Comparison of ENCODE assay signal across 8 cellular contexts in genomic region chr3:142144587-142144986, GRCh38. TPM values are rescaled to one million over a fixed set of nuclear protein-coding genes. Genes with fewer than 3 reads are reported as not detected.
DNase-seq lines count a peak whose midpoint lies in the region; ATAC-seq, FAIRE-seq and TF ChIP-seq lines count a peak whose summit lies in the region.
"Not testable (repeated sequence)": the region's sequence is repeated elsewhere in the genome, so short reads cannot be mapped to it uniquely, and the experiment has no call there.

No MANE protein-coding gene starts in this region.

- intact Hi-C loops in K562 (cut with micrococcal nuclease): not testable (repeated sequence)

- H3K4me3 ChIP-seq in DND-41 (ENCODE audit: low read depth in 1 of 2, low read length in 2 of 2) (peak overlapping the region in 1 of 2 experiments; percentile 25; a peak in 1 of 4 replicates), Loucy (ENCODE audit: low read length, poor library complexity, severe bottlenecking) (peak overlapping the region; percentile 39), keratinocyte (ENCODE audit: control insufficient read depth in 2 of 3, extremely low read depth in 1 of 3, insufficient read depth in 2 of 3, low read depth in 1 of 3, low read length in 3 of 3) (peak overlapping the region in 1 of 3 experiments; percentile 0)
- not testable (repeated sequence) for H3K4me3 ChIP-seq in K562; epithelial cell of esophagus (ENCODE audit: low read length); smooth muscle cell

- H3K27ac ChIP-seq in DND-41 (ENCODE audit: low read length): 0 out of 2 replicates have a peak overlapping the region, but pooled peaks have one; percentile 12
- H3K27ac ChIP-seq in RWPE1: peak overlapping the region; percentile 56
- H3K27ac ChIP-seq in K562 (ENCODE audit: extremely low read depth, low read depth, low read length); foreskin keratinocyte; smooth muscle cell (ENCODE audit: low read depth): not testable (repeated sequence)
- H3K27ac ChIP-seq in keratinocyte (ENCODE audit: control insufficient read depth, insufficient read depth, low read length): peak overlapping the region; percentile 38

- not testable (repeated sequence) for H3K9ac ChIP-seq in DND-41 (ENCODE audit: low read depth, low read length); K562 (ENCODE audit: insufficient read depth in 1 of 2, low read depth in 2 of 2, low read length in 2 of 2); keratinocyte (ENCODE audit: control insufficient read depth, extremely low read depth, insufficient read depth, low read length); smooth muscle cell (ENCODE audit: low read depth)
- H3K9ac ChIP-seq in Loucy (ENCODE audit: low read depth, low read length, poor library complexity, severe bottlenecking): peak overlapping the region; percentile 7

- not testable (repeated sequence) for FAIRE-seq in K562 (lab: Jason Lieb, UNC); keratinocyte (lab: Jason Lieb, UNC)

- dilution Hi-C loops in keratinocyte (cut with MboI; ENCODE audit: extremely low pct_ligation_motif_present, low sequenced_read_pairs): not testable (repeated sequence)

- H3K4me1 ChIP-seq in DND-41 (ENCODE audit: insufficient read depth, low read length) (peaks cover 44% of the 10 kb centered on the region), Loucy (ENCODE audit: insufficient read depth, low read length, poor library complexity, severe bottlenecking) (peaks cover 33% of the 10 kb centered on the region), foreskin keratinocyte (peaks cover 17% of the 10 kb centered on the region), keratinocyte (ENCODE audit: control insufficient read depth, extremely low read depth, insufficient read depth, low read length) (peaks cover 25% of the 10 kb centered on the region)
- H3K4me1 ChIP-seq in K562 (replicated peaks in 1 of 2; ENCODE audit: control insufficient read depth in 2 of 2, insufficient read depth in 2 of 2, low read length in 2 of 2); smooth muscle cell (ENCODE audit: low read depth): not testable (repeated sequence)

- H3K9me2 ChIP-seq in Loucy (replicated peaks; ENCODE audit: low read depth, low read length): not testable (repeated sequence)

- not testable (repeated sequence) for DNase-seq in DND-41; RWPE1 (ENCODE audit: low spot score); keratinocyte (ENCODE audit: low read depth, low spot score); smooth muscle cell (lab: John Stamatoyannopoulos, UW; ENCODE audit: unreplicated experiment)
- DNase-seq in K562 (ENCODE audit: extremely low read depth in 1 of 4, low spot score in 3 of 4) (peak in 1 of 4 experiments; percentile 33), epithelial cell of esophagus (ENCODE audit: low read depth) (peak; percentile 52), foreskin keratinocyte (peak in 1 of 2 donors; percentile 37)

- in situ Hi-C loops in K562 (cut with MboI): not testable (repeated sequence)

- H2AFZ ChIP-seq in DND-41 (ENCODE audit: low read depth, low read length); Loucy (ENCODE audit: low read length); smooth muscle cell (ENCODE audit: low read depth): not testable (repeated sequence)
- H2AFZ ChIP-seq in K562 (ENCODE audit: low read depth, low read length): peak overlapping the region; percentile 28; the same call in 1 of the 2 replicates
- peak overlapping the region; percentile 0 for H2AFZ ChIP-seq in keratinocyte (ENCODE audit: control insufficient read depth, low read length)

- POLR2A ChIA-PET in RWPE1 (lab: Yijun Ruan, JAX; ENCODE audit: low non-redundant PET): not testable (repeated sequence)
- POLR2A ChIA-PET in K562 (lab: Yijun Ruan, JAX): interaction anchor here (0.6 to 0.7 kb wide), 3 partner anchors 300 to 801 kb away, joined by 3 read pairs; no protein-coding TSS in a partner anchor

- not testable (repeated sequence) for TF ChIP-seq RAD21 in K562 (CRISPR knock-in tag; conservative IDR thresholded peaks at IDR 0.05 in 1 of 2, IDR thresholded peaks at IDR 0.05 in 1 of 2)

- not testable (repeated sequence) for H3F3A ChIP-seq in Loucy (ENCODE audit: low read depth); smooth muscle cell (ENCODE audit: low read depth)

- WGBS in K562 (ENCODE audit: insufficient coverage, low coverage, missing lambda C conversion rate): 31% methylated on average over 5 of the region's 5 CpGs
- 47% methylated on average over 5 of the region's 5 CpGs for WGBS in smooth muscle cell (ENCODE audit: low lambda C conversion rate)

- H3K36me3 ChIP-seq in DND-41 (ENCODE audit: insufficient read depth, low read length): peaks cover 23% of the 10 kb centered on the region
- H3K36me3 ChIP-seq in Loucy (ENCODE audit: insufficient read depth, low read length); K562 (ENCODE audit: control insufficient read depth, insufficient read depth, low read length); keratinocyte (ENCODE audit: control insufficient read depth in 2 of 2, extremely low read depth in 1 of 2, insufficient read depth in 2 of 2, low read length in 2 of 2); smooth muscle cell (ENCODE audit: low read depth): not testable (repeated sequence)

- H4K20me1 ChIP-seq in DND-41 (ENCODE audit: insufficient read depth, low read length); Loucy (ENCODE audit: insufficient read depth, low read length, poor library complexity, severe bottlenecking); K562 (replicated peaks; ENCODE audit: control insufficient read depth, insufficient read depth, low read length); keratinocyte (ENCODE audit: control insufficient read depth, extremely low read depth, insufficient read depth, low read length); smooth muscle cell (ENCODE audit: low read depth): not testable (repeated sequence)

- TF ChIP-seq EP300 in K562 (IDR thresholded peaks at IDR 0.05; ENCODE audit: low read length): not testable (repeated sequence)

- TF ChIP-seq CTCF in DND-41 (IDR thresholded peaks at IDR 0.05; ENCODE audit: borderline replicate concordance, extremely low read depth, low read length, poor library complexity, severe bottlenecking); Loucy (conservative IDR thresholded peaks at IDR 0.05; ENCODE audit: low read length); RWPE1 (conservative IDR thresholded peaks at IDR 0.05; ENCODE audit: low read depth); K562 (IDR thresholded peaks at IDR 0.05 in 2 of 3, conservative IDR thresholded peaks at IDR 0.05 in 1 of 3; ENCODE audit: insufficient read depth in 2 of 3, low read depth in 1 of 3, low read length in 3 of 3); epithelial cell of esophagus (IDR thresholded peaks at IDR 0.05; ENCODE audit: insufficient read depth, low read depth, low read length, missing control alignments); foreskin keratinocyte (conservative IDR thresholded peaks at IDR 0.05); keratinocyte (optimal IDR thresholded peaks at IDR 0.05 in 1 of 3, IDR thresholded peaks at IDR 0.05 in 1 of 3, conservative IDR thresholded peaks at IDR 0.05 in 1 of 3; ENCODE audit: extremely low read depth in 1 of 3, insufficient read depth in 2 of 3, low read length in 3 of 3); smooth muscle cell (IDR thresholded peaks at IDR 0.05; ENCODE audit: borderline replicate concordance, insufficient read depth, poor library complexity, severe bottlenecking): not testable (repeated sequence)

- BruUV-seq in K562 (replicated peaks; lab: Mats Ljungman, UMichigan): not testable (repeated sequence)

- H3K79me2 ChIP-seq in DND-41 (ENCODE audit: insufficient read depth, low read length) (peaks cover 91% of the 10 kb centered on the region), Loucy (ENCODE audit: insufficient read depth, low read length) (peaks cover 74% of the 10 kb centered on the region), K562 (ENCODE audit: control insufficient read depth, insufficient read depth, low read length) (peaks cover 14% of the 10 kb centered on the region; the same call in 2 of the 3 replicates), keratinocyte (ENCODE audit: control insufficient read depth, insufficient read depth, low read length) (peaks cover 13% of the 10 kb centered on the region)
- not testable (repeated sequence) for H3K79me2 ChIP-seq in smooth muscle cell (ENCODE audit: low read depth)

- TF ChIP-seq POLR2A in K562 (conservative IDR thresholded peaks at IDR 0.05): not testable (repeated sequence)

- peak overlapping the region; percentile 81; the same call in 1 of the 2 replicates for H3K4me2 ChIP-seq in DND-41 (ENCODE audit: insufficient read depth, low read length)
- peak overlapping the region; percentile 86 for H3K4me2 ChIP-seq in Loucy (ENCODE audit: low read depth, low read length, poor library complexity, severe bottlenecking)
- not testable (repeated sequence) for H3K4me2 ChIP-seq in K562 (ENCODE audit: insufficient read depth, low read length)
- peak overlapping the region; percentile 65 for H3K4me2 ChIP-seq in keratinocyte (ENCODE audit: control insufficient read depth, extremely low read depth, insufficient read depth, low read depth, low read length)
- H3K4me2 ChIP-seq in smooth muscle cell: peak overlapping the region; percentile 25

- H3K9me3 ChIP-seq in DND-41 (ENCODE audit: insufficient read depth, low read length, severe bottlenecking); Loucy (ENCODE audit: insufficient read depth, low read depth, low read length); K562 (replicated peaks; ENCODE audit: control insufficient read depth, insufficient read depth, low read depth, low read length); keratinocyte (ENCODE audit: control insufficient read depth, low read depth, low read length); smooth muscle cell (replicated peaks; ENCODE audit: low read depth): not testable (repeated sequence)

- ATAC-seq in DND-41 (ENCODE audit: insufficient read depth, low read depth); K562: not testable (repeated sequence)
- ATAC-seq in foreskin keratinocyte: peak; percentile 19

- CTCF ChIA-PET in RWPE1 (lab: Yijun Ruan, JAX): interaction anchor here (0.6 kb wide), 1 partner anchor 211 kb away, joined by 3 read pairs; no protein-coding TSS in a partner anchor
- CTCF ChIA-PET in K562 (lab: Yijun Ruan, JAX; ENCODE audit: low intra/inter-chr PET ratio): not testable (repeated sequence)

- not testable (repeated sequence) for H3K9me1 ChIP-seq in K562 (ENCODE audit: control insufficient read depth, insufficient read depth, low read length); keratinocyte (ENCODE audit: control insufficient read depth, extremely low read depth, insufficient read depth, low read length)

- H3K27me3 ChIP-seq in DND-41 (ENCODE audit: insufficient read depth, low read length, poor library complexity); Loucy (ENCODE audit: insufficient read depth, low read length, poor library complexity, severe bottlenecking); K562 (ENCODE audit: control insufficient read depth in 2 of 2, insufficient read depth in 2 of 2, low read length in 2 of 2); foreskin keratinocyte; keratinocyte (ENCODE audit: control insufficient read depth, extremely low read depth, insufficient read depth, low read length); smooth muscle cell (ENCODE audit: low read depth): not testable (repeated sequence)

RNA-seq across cellular contexts. Expression of gene TFDP2, which starts 4.8 kb away (rescaled TPM):
- total RNA-seq in K562 (2011; cell fraction: chromatin; rRNA removed; ENCODE audit: low replicate concordance): 61.9 and 200 TPM in 2 replicates
- total RNA-seq in K562 (2011; cell fraction: nucleolus; rRNA removed): 25.8 and 27.7 TPM in 2 replicates
- 45.5 and 66.3 TPM in 2 replicates for total RNA-seq in K562 (2011; cell fraction: nucleoplasm; rRNA removed)
- total RNA-seq in K562 (2014; rRNA removed) (99.8 and 119 TPM in 2 replicates), K562 (2014; rRNA removed; fragmentation: Illumina TruSeq; extraction: Trizol) (126 and 158 TPM in 2 replicates), K562 (2015; rRNA removed; fragmentation: Illumina TruSeq; extraction: Trizol) (98.5 and 109 TPM in 2 replicates), K562 (2021) (95.6 and 97.6 TPM in 2 replicates), foreskin keratinocyte (20.1 and 24.0 TPM in 2 replicates), smooth muscle cell (26.3 and 54.3 TPM in 2 replicates)
- polyA plus RNA-seq in K562 (2011; rRNA removed) (127 and 179 TPM in 2 replicates), K562 (2014; fragmentation: Illumina TruSeq; extraction: Trizol) (121 and 160 TPM in 2 replicates), K562 (2014; fragmentation: Nextera tagmentation; extraction: Ambion mirVana) (100 to 1,000 TPM; 132 to 166 TPM), K562 (2014; rRNA removed) (82.9 and 119 TPM in 2 replicates), foreskin keratinocyte (14.4 and 18.5 TPM in 2 replicates), keratinocyte (17.0 to 57.4 TPM (median 40.6 TPM) in 3 replicates), smooth muscle cell (36.7 and 39.9 TPM in 2 replicates)
- polyA plus RNA-seq in K562 (2011; cell fraction: cytosol; rRNA removed): 39.6 and 64.3 TPM in 2 replicates
- polyA plus RNA-seq in K562 (2011; cell fraction: nucleus; rRNA removed): 38.0 and 64.1 TPM in 2 replicates
- polyA plus RNA-seq in K562 (2012): 54.6 and 70.7 TPM in 2 replicates
- polyA minus RNA-seq in K562 (2011; rRNA and poly(A)+ RNA removed): 73.8 and 88.9 TPM in 2 replicates
- polyA minus RNA-seq in K562 (2011; cell fraction: cytosol; rRNA and poly(A)+ RNA removed): 17.8 and 27.1 TPM in 2 replicates
- 19.3 and 30.1 TPM in 2 replicates for polyA minus RNA-seq in K562 (2011; cell fraction: nucleus; rRNA and poly(A)+ RNA removed)
- polyA plus RNA-seq in keratinocyte (2011; ENCODE audit: low read depth): 43.5 TPM
- polyA plus RNA-seq in keratinocyte (2011; cell fraction: cytosol; rRNA removed): 21.9 and 30.4 TPM in 2 replicates
- 20.9 and 33.7 TPM in 2 replicates for polyA plus RNA-seq in keratinocyte (2011; cell fraction: nucleus; rRNA removed)
- polyA plus RNA-seq in keratinocyte (2012; ENCODE audit: low replicate concordance): 12.6 and 15.8 TPM in 2 replicates
- polyA minus RNA-seq in keratinocyte: 19.1 to 31.6 TPM (median 22.7 TPM) in 3 replicates
- 9.2 TPM for polyA minus RNA-seq in keratinocyte (2011; cell fraction: cytosol; rRNA and poly(A)+ RNA removed)
- polyA minus RNA-seq in keratinocyte (2011; cell fraction: nucleus; rRNA and poly(A)+ RNA removed): 11.2 and 22.6 TPM in 2 replicates
